ENCODE assay signal across 8 cellular contexts in the genomic region with DNA sequence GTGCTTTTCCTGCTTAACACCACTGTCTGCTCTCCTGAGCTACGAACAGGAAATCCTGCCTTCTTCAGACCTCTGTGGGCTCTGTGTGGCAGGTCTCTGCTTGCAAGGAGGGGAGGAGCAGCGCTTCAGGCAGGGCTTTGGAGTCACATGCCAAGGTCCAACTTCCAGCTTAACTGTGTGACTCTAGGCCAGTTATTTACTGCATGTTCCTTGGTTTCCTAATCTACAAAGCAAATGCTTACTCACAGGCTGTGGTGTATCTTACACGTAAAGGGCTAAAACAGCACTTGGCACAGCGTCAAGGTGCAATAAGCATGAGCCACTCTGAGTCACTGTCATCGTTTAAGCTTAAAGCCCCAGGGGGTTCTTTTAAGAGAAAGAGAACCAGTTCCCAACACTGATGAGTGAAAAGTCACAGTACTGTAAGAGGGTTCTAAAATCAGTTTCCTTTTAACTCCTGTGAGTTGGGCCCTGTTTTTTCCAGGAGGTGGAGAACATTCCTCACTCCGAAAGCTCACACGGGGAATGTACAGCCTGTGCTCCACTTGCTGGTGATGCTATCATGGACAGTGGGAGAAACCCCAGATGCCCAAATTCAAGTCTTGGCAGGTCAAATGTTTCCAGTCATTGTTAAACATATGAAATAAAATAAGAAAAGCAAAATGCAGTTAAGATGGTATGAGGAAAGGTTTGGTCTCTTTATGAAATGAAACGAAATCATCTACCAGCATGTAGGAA. TPM values are rescaled to one million over a fixed set of nuclear protein-coding genes. Genes with fewer than 3 reads are reported as not detected.
A peak's percentile ranks its signal among the peaks of the same experiment; 100 is the strongest.
DNase-seq lines count a peak whose midpoint lies in the region; ATAC-seq, FAIRE-seq and TF ChIP-seq lines count a peak whose summit lies in the region.

No MANE protein-coding gene starts in this region.

- H3K4me1 ChIP-seq in SJCRH30 (peaks cover 16% of the 10 kb centered on the region), kidney (ENCODE audit: control insufficient read depth in 1 of 2, insufficient read depth in 1 of 2, low read depth in 1 of 2, low read length in 2 of 2) (peaks cover 23 to 29% of the 10 kb centered on the region in 2 donors)

- H3K9me3 ChIP-seq in SJCRH30 (replicated peaks) (no peaks in the 10 kb centered on the region), kidney (ENCODE audit: control insufficient read depth in 1 of 2, low read length in 2 of 2) (no peaks in the 10 kb centered on the region)

- no peaks in the 10 kb centered on the region for H3K27me3 ChIP-seq in SJCRH30
- H3K27me3 ChIP-seq in H7 (ENCODE audit: control insufficient read depth, insufficient read depth, low read length), result no peaks in the 10 kb centered on the region

- intact Hi-C loops in kidney (cut with DNase I), result no loop called here

- H3K9ac ChIP-seq in kidney (ENCODE audit: low read length in 2 of 2), result peak overlapping the region in 1 of 2 donors; percentile 71

- DNase-seq in AG20443 (ENCODE audit: low spot score), result peak; percentile 91
- DNase-seq in SJCRH30, result peak; percentile 48 to 58
- DNase-seq in astrocyte of the spinal cord (ENCODE audit: low read depth, low spot score), result peak; percentile 100
- DNase-seq in kidney, result peak; percentile 91
- DNase-seq in stimulated activated CD4-positive, alpha-beta T cell treated with anti-CD3 and anti-CD28 coated beads, Interleukin-4, amount 100 ng/mL, for 1 hour, result peak; percentile 65
- DNase-seq in H7, result no peak

- peak; percentile 17 for FAIRE-seq in kidney (lab: Jason Lieb, UNC)

- in situ Hi-C loops in astrocyte of the spinal cord (cut with HindIII; ENCODE audit: low sequenced_read_pairs), result no loop called here

- no peak overlapping the region for H3K4me3 ChIP-seq in SJCRH30
- H3K4me3 ChIP-seq in astrocyte of the spinal cord (ENCODE audit: low read depth, low read length), result no peak overlapping the region
- peak overlapping the region; percentile 37 to 38 for H3K4me3 ChIP-seq in kidney (ENCODE audit: low read length in 2 of 2)
- H3K4me3 ChIP-seq in H7 (ENCODE audit: insufficient read depth, low read depth, low read length), result no peak overlapping the region

- H3K36me3 ChIP-seq in SJCRH30 (no peaks in the 10 kb centered on the region), kidney (ENCODE audit: control insufficient read depth in 1 of 2, insufficient read depth in 2 of 2, low read length in 2 of 2) (peaks cover 7 to 11% of the 10 kb centered on the region in 2 donors), H7 (replicated peaks; ENCODE audit: control insufficient read depth, insufficient read depth, low read length) (peaks cover 16% of the 10 kb centered on the region)

- TF ChIP-seq CTCF in astrocyte of the spinal cord (IDR thresholded peaks at IDR 0.05; ENCODE audit: low read depth, low read length), result no peak
- peak; percentile 1 for TF ChIP-seq CTCF in kidney (IDR thresholded peaks at IDR 0.05; ENCODE audit: borderline replicate concordance, extremely low read depth, insufficient read depth)

- peak; percentile 80 for ATAC-seq in GM18907 (IDR thresholded peaks at IDR 0.05; ENCODE audit: unreplicated experiment)
- ATAC-seq in HG03521 (IDR thresholded peaks at IDR 0.05; ENCODE audit: unreplicated experiment), result peak; percentile 73

- peak overlapping the region; percentile 28; the same call in 1 of the 2 replicates for H3K27ac ChIP-seq in SJCRH30
- H3K27ac ChIP-seq in kidney (ENCODE audit: low read depth in 2 of 2, low read length in 2 of 2), result peak overlapping the region; percentile 67 to 91

RNA-seq across cellular contexts. Expression of a gene that starts 54.1 kb away (rescaled TPM):
- total RNA-seq in SJCRH30 (2014; rRNA removed; shearing (Covaris generic)), result 17.4 and 21.7 TPM in 2 replicates
- 123 TPM for total RNA-seq in kidney
- polyA plus RNA-seq in kidney (ENCODE audit: insufficient read depth, low read depth, low replicate concordance), result 69.1 TPM
- 63.0 and 68.4 TPM in 2 replicates for total RNA-seq in H7 (2014; rRNA removed; shearing (Covaris generic))

Comparison
In these comparisons a context has a peak if more than half of its experiments do, and no peak if none do; other contexts are left out.
1. H3K4me3 ChIP-seq: peak in kidney (2 of 2); none in SJCRH30 (single experiment), astrocyte of the spinal cord (single experiment) and H7 (single experiment).